19 cellular contexts compared by ENCODE assay signal in genomic region chr11:47417712-47418111, GRCh38. TPM values are rescaled to one million over a fixed set of nuclear protein-coding genes. Genes with fewer than 3 reads are reported as not detected.
DNase-seq lines count a peak whose midpoint lies in the region; ATAC-seq, FAIRE-seq and TF ChIP-seq lines count a peak whose summit lies in the region.
"Had no signal": no experiment of that assay in that cellular context is flagged by ENCODE, and none has a peak within 500 bp of the region (broad histone marks: within the 10 kb centered on the region; RNA-seq: fewer than 3 reads in every experiment).

No MANE protein-coding gene starts in this region.

- H2AFZ ChIP-seq in mesenchymal stem cell (ENCODE audit: low read depth, low read length) = no peak overlapping the region
- H2AFZ ChIP-seq: hepatocyte had no signal

- H3K23ac ChIP-seq in mesenchymal stem cell (ENCODE audit: low read length in 2 of 2) = no peak overlapping the region

- H4K8ac ChIP-seq in mesenchymal stem cell (ENCODE audit: low read length) = peak overlapping the region; percentile 67

- intact Hi-C loops in left ventricle myocardium inferior (cut with micrococcal nuclease) = no loop called here
- intact Hi-C loops in Right ventricle myocardium superior (cut with DNase I) = no loop called here
- intact Hi-C loops in tibial artery (cut with DNase I; ENCODE audit: low total_unique reads) = loop anchor here (10.0 kb wide), 2 partner anchors 157 to 243 kb away; partner anchors contain the start of genes ARFGAP2, KBTBD4 and NDUFS3

- peak overlapping the region; percentile 72 for H2AK5ac ChIP-seq in mesenchymal stem cell (ENCODE audit: low read length, severe bottlenecking)

- no peak overlapping the region for H3K14ac ChIP-seq in mesenchymal stem cell (ENCODE audit: low read length in 2 of 2)

- ATAC-seq in Right ventricle myocardium superior (ENCODE audit: poor library complexity) = no peak

- H2BK120ac ChIP-seq in mesenchymal stem cell (ENCODE audit: low read depth, low read length) = no peak overlapping the region

- TF ChIP-seq CTCF in left ventricle myocardium inferior (IDR thresholded peaks at IDR 0.05; ENCODE audit: borderline replicate concordance) = no peak
- TF ChIP-seq CTCF in tibial artery (IDR thresholded peaks at IDR 0.05) = no peak

- H2BK5ac ChIP-seq in mesenchymal stem cell (ENCODE audit: low read depth, low read length, poor library complexity, severe bottlenecking) = no peak overlapping the region

- DNase-seq in left ventricle myocardium inferior (no peak), Right ventricle myocardium superior (no peak), adipocyte (ENCODE audit: low read depth) (no peak), mesenchymal stem cell (no peak), tibial artery (no peak), NCI-H2196 treated with DMSO at 0.1 percent for 48 hours (lab: John Stamatoyannopoulos, UW; ENCODE audit: unreplicated experiment) (no peak), RCC 7860 (ENCODE audit: low spot score) (no peak)
- no peak for DNase-seq in activated CD4-positive, alpha-beta T cell treated with anti-CD3 and anti-CD28 coated beads, Interleukin-2, amount 50 U/mL, for 48 hours
- DNase-seq: activated CD4-positive, alpha-beta T cell treated with anti-CD3 and anti-CD28 coated beads, Interleukin-2, amount 10 ng/mL, durations not matched to agents 7 days and 5 days; activated naive CD8-positive, alpha-beta T cell treated with anti-CD3 and anti-CD28 coated beads for 36 hours; activated T-cell treated with anti-CD3 and anti-CD28 coated beads for 4 hours; caudate nucleus; CD4-positive, CD25-positive, alpha-beta regulatory T cell; islet precursor cell; naive thymus-derived CD8-positive, alpha-beta T cell; NCI-H1694; NCI-H345 had no signal

- H3K4me2 ChIP-seq in mesenchymal stem cell (ENCODE audit: low read length, poor library complexity, severe bottlenecking) = no peak overlapping the region
- H3K4me2 ChIP-seq: hepatocyte had no signal

- peaks cover 81% of the 10 kb centered on the region for H3K36me3 ChIP-seq in left ventricle myocardium inferior
- peaks cover 59% of the 10 kb centered on the region for H3K36me3 ChIP-seq in adipocyte (ENCODE audit: control insufficient read depth, insufficient read depth, low read length, severe bottlenecking)
- peaks cover 80 to 86% of the 10 kb centered on the region in 2 experiments for H3K36me3 ChIP-seq in mesenchymal stem cell (ENCODE audit: control insufficient read depth in 1 of 2, insufficient read depth in 2 of 2, low read depth in 1 of 2, low read length in 2 of 2)
- peaks cover 53 to 84% (median 79%) of the 10 kb centered on the region in 3 donors for H3K36me3 ChIP-seq in tibial artery

- H4K91ac ChIP-seq in mesenchymal stem cell (ENCODE audit: low read length) = no peak overlapping the region

- H3K27me3 ChIP-seq in left ventricle myocardium inferior (ENCODE audit: low read depth) (no peaks in the 10 kb centered on the region), adipocyte (replicated peaks; ENCODE audit: control insufficient read depth, insufficient read depth, low read length) (no peaks in the 10 kb centered on the region), mesenchymal stem cell (ENCODE audit: control insufficient read depth in 1 of 2, insufficient read depth in 1 of 2, low read length in 2 of 2) (no peaks in the 10 kb centered on the region), tibial artery (no peaks in the 10 kb centered on the region)
- H3K27me3 ChIP-seq: hepatocyte had no signal

- peak overlapping the region in 1 of 2 experiments; percentile 38 for H3K18ac ChIP-seq in mesenchymal stem cell (ENCODE audit: low read depth in 1 of 2, low read length in 2 of 2)

- H3K9me3 ChIP-seq in left ventricle myocardium inferior (replicated peaks) (no peaks in the 10 kb centered on the region), adipocyte (ENCODE audit: control insufficient read depth, low read length) (no peaks in the 10 kb centered on the region), mesenchymal stem cell (ENCODE audit: control insufficient read depth, low read length) (no peaks in the 10 kb centered on the region), tibial artery (no peaks in the 10 kb centered on the region)
- H3K9me3 ChIP-seq: prostate gland had no signal

- H3K27ac ChIP-seq in left ventricle myocardium inferior (replicated peaks) (peak overlapping the region; percentile 11), mesenchymal stem cell (ENCODE audit: low read length, poor library complexity, severe bottlenecking) (peak overlapping the region; percentile 39), tibial artery (peak overlapping the region; percentile 23 to 86)
- H3K27ac ChIP-seq: prostate gland had no signal

- H3K9ac ChIP-seq in adipocyte (ENCODE audit: low read length) = peak overlapping the region; percentile 24
- peak overlapping the region; percentile 28 for H3K9ac ChIP-seq in mesenchymal stem cell (ENCODE audit: low read length)

- H3K4me3 ChIP-seq in left ventricle myocardium inferior (no peak overlapping the region), adipocyte (ENCODE audit: low read length) (no peak overlapping the region), mesenchymal stem cell (ENCODE audit: insufficient read depth in 1 of 2, low read depth in 1 of 2, low read length in 2 of 2) (no peak overlapping the region), tibial artery (no peak overlapping the region)
- H3K4me3 ChIP-seq: hepatocyte, prostate gland had no signal

- peaks cover 21% of the 10 kb centered on the region for H3K79me1 ChIP-seq in mesenchymal stem cell (replicated peaks; ENCODE audit: low read length, poor library complexity, severe bottlenecking)

- FAIRE-seq in RCC 7860 (lab: Jason Lieb, UNC) = no peak

- peaks cover 44% of the 10 kb centered on the region for H3K4me1 ChIP-seq in left ventricle myocardium inferior
- H3K4me1 ChIP-seq in adipocyte (ENCODE audit: control insufficient read depth, insufficient read depth, low read length) = peaks cover 53% of the 10 kb centered on the region
- H3K4me1 ChIP-seq in mesenchymal stem cell (ENCODE audit: control insufficient read depth, insufficient read depth, low read depth, low read length) = peaks cover 31% of the 10 kb centered on the region
- H3K4me1 ChIP-seq in tibial artery = peaks cover 4 to 45% (median 36%) of the 10 kb centered on the region in 4 donors
- H3K4me1 ChIP-seq: prostate gland had no signal

- no peak overlapping the region for H3K4ac ChIP-seq in mesenchymal stem cell (ENCODE audit: low read depth in 1 of 2, low read length in 2 of 2)

- 89% methylated on average over 6 of the region's 6 CpGs for WGBS in mesenchymal stem cell

- peak overlapping the region; percentile 12 for H2BK15ac ChIP-seq in mesenchymal stem cell (ENCODE audit: low read depth, poor library complexity, severe bottlenecking)

- peak overlapping the region in 1 of 2 experiments; percentile 7 for H2BK12ac ChIP-seq in mesenchymal stem cell (ENCODE audit: low read length in 2 of 2)

RNA-seq across cellular contexts. Expression of gene PSMC3, which starts 8.5 kb away (rescaled TPM):
- 146 TPM for total RNA-seq in left ventricle myocardium inferior
- 166 TPM for total RNA-seq in Right ventricle myocardium superior
- polyA plus RNA-seq in mesenchymal stem cell (2013, experiment 1 of 2) = 95.6 TPM
- polyA plus RNA-seq in mesenchymal stem cell (2013, experiment 2 of 2) = 95.8 TPM

RNA-seq across cellular contexts. Expression of gene SLC39A13, which starts 9.3 kb away (rescaled TPM):
- total RNA-seq in left ventricle myocardium inferior (36.5 TPM), Right ventricle myocardium superior (34.5 TPM)
- polyA plus RNA-seq in mesenchymal stem cell (2013, experiment 1 of 2) = 89.2 TPM
- polyA plus RNA-seq in mesenchymal stem cell (2013, experiment 2 of 2) = 88.7 TPM

RNA-seq across cellular contexts. Expression of gene RAPSN, which starts 31.2 kb away (rescaled TPM):
- total RNA-seq in left ventricle myocardium inferior = 2.2 TPM
- 6.7 TPM for total RNA-seq in Right ventricle myocardium superior
- polyA plus RNA-seq in mesenchymal stem cell (2013, experiment 1 of 2) = 0.32 TPM
- 0.16 TPM for polyA plus RNA-seq in mesenchymal stem cell (2013, experiment 2 of 2)
- total RNA-seq: hepatocyte had no signal
- polyA plus RNA-seq: CD4-positive, CD25-positive, alpha-beta regulatory T cell; naive thymus-derived CD8-positive, alpha-beta T cell had no signal

RNA-seq across cellular contexts. Expression of gene SPI1, which starts 39.4 kb away (rescaled TPM):
- total RNA-seq in left ventricle myocardium inferior = 8.3 TPM
- 11.1 TPM for total RNA-seq in Right ventricle myocardium superior
- not detected for polyA plus RNA-seq in mesenchymal stem cell (2013, experiment 1 of 2)
- polyA plus RNA-seq in mesenchymal stem cell (2013, experiment 2 of 2) = not detected
- total RNA-seq: activated CD4-positive, alpha-beta T cell treated with anti-CD3 and anti-CD28 coated beads, Interleukin-2, amount 10 ng/mL, durations not matched to agents 7 days and 5 days had no signal
- polyA plus RNA-seq: naive thymus-derived CD8-positive, alpha-beta T cell had no signal
